18 cellular contexts compared by ENCODE assay signal in the genomic region with DNA sequence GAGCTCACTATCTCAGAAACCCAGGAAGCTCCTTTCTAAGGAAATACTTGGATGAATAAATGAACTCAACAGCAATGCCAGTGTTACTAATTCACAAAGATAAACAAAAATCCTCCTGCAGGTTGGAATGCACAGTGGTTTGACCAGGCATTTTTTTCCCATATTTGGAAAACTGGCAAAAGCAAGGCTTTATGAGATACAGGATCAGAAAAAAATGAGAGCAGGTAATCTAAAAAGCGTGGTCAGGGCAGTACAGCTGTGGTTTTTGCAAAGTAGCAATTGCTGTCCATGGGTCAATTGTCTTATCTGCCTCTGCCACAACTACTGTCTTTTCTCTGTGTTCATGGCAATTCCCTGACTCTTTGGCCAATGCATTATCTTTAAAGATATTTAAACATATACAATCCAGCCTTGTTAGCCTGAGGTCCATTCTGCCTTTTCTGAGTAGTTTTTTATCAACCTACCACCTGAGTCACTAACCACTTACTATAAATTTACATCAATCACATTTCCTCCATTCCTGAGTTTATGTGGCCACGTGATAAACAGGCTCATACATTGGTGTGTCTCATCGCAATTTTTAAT.
DNase-seq lines count a peak whose midpoint lies in the region; ATAC-seq, FAIRE-seq and TF ChIP-seq lines count a peak whose summit lies in the region.
"Had no signal": no experiment of that assay in that cellular context is flagged by ENCODE, and none has a peak within 500 bp of the region (broad histone marks: within the 10 kb centered on the region; RNA-seq: fewer than 3 reads in every experiment).

No MANE protein-coding gene starts in this region.

- ATAC-seq in psoas muscle, result no peak
- ATAC-seq: K562, lower lobe of right lung, WTC11 had no signal

- DNase-seq in AG09309 (ENCODE audit: low read depth) (peak; percentile 61), HTR-8/SVneo (ENCODE audit: insufficient read length, low spot score) (peak; percentile 39), astrocyte of the spinal cord (ENCODE audit: low read depth, low spot score) (peak; percentile 73), kidney tubule cell (ENCODE audit: low spot score) (peak; percentile 91), psoas muscle (no peak), DMS53 treated with DMSO at 0.1 percent for 48 hours (lab: John Stamatoyannopoulos, UW; ENCODE audit: unreplicated experiment) (no peak), right atrium auricular region (ENCODE audit: low spot score) (no peak)
- no peak for DNase-seq in stimulated activated CD8-positive, alpha-beta memory T cell treated with anti-CD3 and anti-CD28 coated beads, Interleukin-4, amount 100 ng/mL, for 48 hours
- DNase-seq: activated CD8-positive, alpha-beta memory T cell treated with anti-CD3 and anti-CD28 coated beads, Interleukin-2, amount 50 U/mL, for 48 hours; activated naive CD8-positive, alpha-beta T cell treated with anti-CD3 and anti-CD28 coated beads, Interleukin-2, amount 10 ng/mL, durations not matched to agents 7 days and 5 days; lower lobe of right lung; NCI-H2081 treated with DMSO at 0.1 percent for 48 hours; occipital lobe had no signal

- intact Hi-C loops in psoas muscle (cut with DNase I), result no loop called here

- H3K36me3 ChIP-seq in psoas muscle (ENCODE audit: insufficient read depth in 1 of 2, low read depth in 1 of 2), result no peaks in the 10 kb centered on the region
- no peaks in the 10 kb centered on the region for H3K36me3 ChIP-seq in right atrium auricular region
- H3K36me3 ChIP-seq: BLaER1, lower lobe of right lung had no signal

- FAIRE-seq in HTR-8/SVneo (lab: Jason Lieb, UNC), result no peak
- FAIRE-seq: GM18507, K562 had no signal

- no peak overlapping the region for H3K4me3 ChIP-seq in AG09309 (ENCODE audit: control insufficient read depth, low read depth, low read length)
- no peak overlapping the region for H3K4me3 ChIP-seq in astrocyte of the spinal cord (ENCODE audit: low read depth, low read length)
- H3K4me3 ChIP-seq in psoas muscle, result no peak overlapping the region
- no peak overlapping the region for H3K4me3 ChIP-seq in right atrium auricular region
- H3K4me3 ChIP-seq: BLaER1, K562, lower lobe of right lung, SK-N-MC had no signal

- H3K27me3 ChIP-seq in psoas muscle (ENCODE audit: insufficient read depth in 3 of 3, low read length in 2 of 3), result peaks cover 0 to 1% (median 0%) of the 10 kb centered on the region in 3 donors
- H3K27me3 ChIP-seq in right atrium auricular region, result no peaks in the 10 kb centered on the region
- H3K27me3 ChIP-seq: BLaER1 had no signal

- no peaks in the 10 kb centered on the region for H3K4me1 ChIP-seq in psoas muscle
- H3K4me1 ChIP-seq in right atrium auricular region, result peaks cover 0 to 8% of the 10 kb centered on the region in 2 donors
- H3K4me1 ChIP-seq: BLaER1, lower lobe of right lung had no signal

- H3K27ac ChIP-seq in psoas muscle (no peak overlapping the region), right atrium auricular region (no peak overlapping the region)
- H3K27ac ChIP-seq: BLaER1, lower lobe of right lung, SK-N-MC had no signal

- H3K9me3 ChIP-seq in psoas muscle, result no peaks in the 10 kb centered on the region
- H3K9me3 ChIP-seq in right atrium auricular region, result no peaks in the 10 kb centered on the region
- H3K9me3 ChIP-seq: lower lobe of right lung had no signal

- 87 to 96% (median 88%) methylated on average over 3 of the region's 3 CpGs for WGBS in psoas muscle, 3 donors

- TF ChIP-seq CTCF in AG09309 (IDR thresholded peaks at IDR 0.05; ENCODE audit: control insufficient read depth, insufficient read depth, low read depth, low read length, missing control alignments) (peak; percentile 52), astrocyte of the spinal cord (IDR thresholded peaks at IDR 0.05; ENCODE audit: low read depth, low read length) (peak; percentile 34), psoas muscle (IDR thresholded peaks at IDR 0.05) (no peak), right atrium auricular region (IDR thresholded peaks at IDR 0.05) (no peak)

- in situ Hi-C loops in astrocyte of the spinal cord (cut with HindIII; ENCODE audit: low sequenced_read_pairs), result no loop called here

Comparison
In these comparisons a context has a peak if more than half of its experiments do, and no peak if none do; other contexts are left out.
1. DNase-seq: peak in AG09309 (single experiment), HTR-8/SVneo (single experiment), astrocyte of the spinal cord (single experiment) and kidney tubule cell (single experiment); none in psoas muscle (0 of 2), DMS53 treated with DMSO at 0.1 percent for 48 hours (single experiment), right atrium auricular region (single experiment) and stimulated activated CD8-positive, alpha-beta memory T cell treated with anti-CD3 and anti-CD28 coated beads, Interleukin-4, amount 100 ng/mL, for 48 hours (single experiment).
2. CTCF ChIP-seq: peak in AG09309 (single experiment) and astrocyte of the spinal cord (single experiment); none in psoas muscle (single experiment) and right atrium auricular region (0 of 2).